Comparison of ENCODE assay signal across 8 cellular contexts in the genomic region with DNA sequence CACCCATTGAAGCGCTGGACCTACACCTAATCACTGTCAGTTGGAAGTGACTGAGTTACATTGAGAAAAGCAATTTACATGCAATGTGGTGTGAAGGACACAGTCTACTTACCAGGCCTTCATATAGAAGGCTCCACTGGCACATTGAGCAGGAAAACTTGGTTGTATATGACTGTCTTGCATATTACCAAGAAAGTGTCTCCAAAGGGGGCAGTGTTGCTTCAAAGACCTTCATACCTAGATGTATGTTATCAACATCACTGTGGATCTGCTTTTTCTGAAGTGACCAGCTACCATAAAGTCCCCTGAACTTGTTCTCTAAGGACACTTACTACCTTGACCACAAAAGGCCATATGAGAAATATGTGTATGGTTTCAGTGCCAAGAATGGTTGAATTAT.
DNase-seq lines count a peak whose midpoint lies in the region; TF ChIP-seq lines count a peak whose summit lies in the region.

No MANE protein-coding gene starts in this region.

- no peak overlapping the region for H3K27ac Mint-ChIP-seq in activated CD4-positive, alpha-beta T cell treated with anti-CD3 and anti-CD28 coated beads, Interleukin-2, amount 10 ng/mL, durations not matched to agents 7 days and 5 days

- no peaks in the 10 kb centered on the region for H3K27me3 Mint-ChIP-seq in activated CD4-positive, alpha-beta T cell treated with anti-CD3 and anti-CD28 coated beads, Interleukin-2, amount 10 ng/mL, durations not matched to agents 7 days and 5 days

- CTCF ChIA-PET in activated CD4-positive, alpha-beta T cell treated with anti-CD3 and anti-CD28 coated beads, Interleukin-2, amount 10 ng/mL, durations not matched to agents 7 days and 5 days (lab: Charles Lee) = interaction anchor here (1.4 to 3.1 kb wide), 2 partner anchors 64 to 119 kb away, joined by 5 to 28 read pairs; a partner anchor contains a TSS

- POLR2A ChIA-PET in activated CD4-positive, alpha-beta T cell treated with anti-CD3 and anti-CD28 coated beads, Interleukin-2, amount 10 ng/mL, durations not matched to agents 7 days and 5 days (lab: Charles Lee) = no interaction called here

- no peak overlapping the region for H3K4me3 ChIP-seq in HFF-Myc (replicated peaks; ENCODE audit: low read depth, low read length)

- peaks cover 33% of the 10 kb centered on the region for H3K4me1 Mint-ChIP-seq in activated CD4-positive, alpha-beta T cell treated with anti-CD3 and anti-CD28 coated beads, Interleukin-2, amount 10 ng/mL, durations not matched to agents 7 days and 5 days

- peaks cover 8% of the 10 kb centered on the region for H3K36me3 Mint-ChIP-seq in activated CD4-positive, alpha-beta T cell treated with anti-CD3 and anti-CD28 coated beads, Interleukin-2, amount 10 ng/mL, durations not matched to agents 7 days and 5 days (ENCODE audit: low read depth)

- TF ChIP-seq CTCF in HFF-Myc (IDR thresholded peaks at IDR 0.05; ENCODE audit: low read depth, low read length, missing control alignments) = no peak

- H3K4me3 Mint-ChIP-seq in activated CD4-positive, alpha-beta T cell treated with anti-CD3 and anti-CD28 coated beads, Interleukin-2, amount 10 ng/mL, durations not matched to agents 7 days and 5 days = no peak overlapping the region

- no peaks in the 10 kb centered on the region for H3K9me3 Mint-ChIP-seq in activated CD4-positive, alpha-beta T cell treated with anti-CD3 and anti-CD28 coated beads, Interleukin-2, amount 10 ng/mL, durations not matched to agents 7 days and 5 days

- peak; percentile 0 for DNase-seq in NCI-H2227 (lab: John Stamatoyannopoulos, UW; ENCODE audit: unreplicated experiment)
- DNase-seq in NCI-H2227 treated with DMSO at 0.1 percent for 48 hours (lab: John Stamatoyannopoulos, UW) = no peak
- DNase-seq in HFF-Myc (ENCODE audit: extremely low read depth, low read depth) = peak; percentile 7
- peak; percentile 73 for DNase-seq in activated CD4-positive, alpha-beta T cell treated with anti-CD3 and anti-CD28 coated beads, Interleukin-2, amount 10 ng/mL, durations not matched to agents 7 days and 5 days
- DNase-seq in mucosa of gallbladder (ENCODE audit: low spot score) = peak; percentile 46
- no peak for DNase-seq in mesenteric fat pad (ENCODE audit: low spot score)
- DNase-seq in GOT3 (lab: John Stamatoyannopoulos, UW) = no peak
- DNase-seq in cerebellum (ENCODE audit: low spot score) = no peak

Comparison
In these comparisons a context has a peak if more than half of its experiments do, and no peak if none do; other contexts are left out.
1. DNase-seq: peak in NCI-H2227 (single experiment), HFF-Myc (single experiment), activated CD4-positive, alpha-beta T cell treated with anti-CD3 and anti-CD28 coated beads, Interleukin-2, amount 10 ng/mL, durations not matched to agents 7 days and 5 days (single experiment) and mucosa of gallbladder (single experiment); none in NCI-H2227 treated with DMSO at 0.1 percent for 48 hours (single experiment), mesenteric fat pad (single experiment), GOT3 (single experiment) and cerebellum (single experiment).